18 cellular contexts compared by ENCODE assay signal in genomic region chr3:16728762-16729745, GRCh38.
DNase-seq lines count a peak whose midpoint lies in the region; ATAC-seq and TF ChIP-seq lines count a peak whose summit lies in the region.
"Had no signal": no experiment of that assay in that cellular context is flagged by ENCODE, and none has a peak within 500 bp of the region (broad histone marks: within the 10 kb centered on the region; RNA-seq: fewer than 3 reads in every experiment).

No MANE protein-coding gene starts in this region.

- H3K4me3 ChIP-seq in MG63 (no peak overlapping the region), right atrium auricular region (no peak overlapping the region)
- H3K4me3 ChIP-seq: BLaER1 treated with 17β-estradiol and CSF1 and Interleukin-3, amounts not matched to agents 10 nM and 100 nM; thoracic aorta had no signal

- H3K36me3 ChIP-seq in MG63 (no peaks in the 10 kb centered on the region), right atrium auricular region (no peaks in the 10 kb centered on the region)
- H3K36me3 ChIP-seq: BLaER1 treated with 17β-estradiol and CSF1 and Interleukin-3, amounts not matched to agents 10 nM and 100 nM; thoracic aorta had no signal

- TF ChIP-seq CTCF in right atrium auricular region (IDR thresholded peaks at IDR 0.05): no peak

- peak; percentile 54 for DNase-seq in AG08396 (ENCODE audit: low spot score)
- DNase-seq in MG63: peak; percentile 39
- DNase-seq in astrocyte of the hippocampus (ENCODE audit: low read depth, low spot score): peak; percentile 34
- peak; percentile 81 for DNase-seq in iris pigment epithelial cell (ENCODE audit: low read depth)
- DNase-seq in right atrium auricular region (ENCODE audit: low spot score): no peak
- DNase-seq in NCI-H1417 (lab: John Stamatoyannopoulos, UW): no peak
- DNase-seq: activated CD8-positive, alpha-beta memory T cell treated with anti-CD3 and anti-CD28 coated beads for 24 hours; effector memory CD8-positive, alpha-beta T cell; Karpas-422; left colon; NCI-H187 treated with DMSO at 0.1 percent for 48 hours; NCI-H748 treated with DMSO at 0.1 percent for 48 hours; posterior cingulate gyrus; SIG-M5 had no signal

- H3K27me3 ChIP-seq in MG63 (no peaks in the 10 kb centered on the region), right atrium auricular region (no peaks in the 10 kb centered on the region)
- H3K27me3 ChIP-seq: BLaER1 treated with 17β-estradiol and CSF1 and Interleukin-3, amounts not matched to agents 10 nM and 100 nM had no signal

- H3K4me1 Mint-ChIP-seq in stimulated activated memory B cell treated with anti-CD40 and anti-IgM and Interleukin-4, amounts not matched to agents 10 μg/mL and 1 μg/mL and 100 μg/mL, for 72 hours: no peaks in the 10 kb centered on the region

- 0 out of 2 replicates have a peak, but pooled peaks cover 4% of the 10 kb centered on the region for H3K9me3 ChIP-seq in MG63
- H3K9me3 ChIP-seq in right atrium auricular region: peaks cover 0 to 17% of the 10 kb centered on the region in 2 donors

- no peaks in the 10 kb centered on the region for H3K4me1 ChIP-seq in right atrium auricular region
- H3K4me1 ChIP-seq: BLaER1 treated with 17β-estradiol and CSF1 and Interleukin-3, amounts not matched to agents 10 nM and 100 nM had no signal

- no peak overlapping the region for H3K27ac Mint-ChIP-seq in stimulated activated memory B cell treated with anti-CD40 and anti-IgM and Interleukin-4, amounts not matched to agents 10 μg/mL and 1 μg/mL and 100 μg/mL, for 72 hours
- H3K27ac Mint-ChIP-seq: effector memory CD8-positive, alpha-beta T cell had no signal

- ATAC-seq in stimulated activated memory B cell treated with anti-CD40 and anti-IgM and Interleukin-4, amounts not matched to agents 10 μg/mL and 1 μg/mL and 100 μg/mL, for 72 hours: no peak
- no peak for ATAC-seq in HG02798 (IDR thresholded peaks at IDR 0.05; ENCODE audit: poor library complexity, unreplicated experiment)
- ATAC-seq: effector memory CD8-positive, alpha-beta T cell; left colon had no signal

- H3K27ac ChIP-seq in right atrium auricular region: no peak overlapping the region
- H3K27ac ChIP-seq: BLaER1 treated with 17β-estradiol and CSF1 and Interleukin-3, amounts not matched to agents 10 nM and 100 nM; thoracic aorta had no signal

- H3K9me3 Mint-ChIP-seq in stimulated activated memory B cell treated with anti-CD40 and anti-IgM and Interleukin-4, amounts not matched to agents 10 μg/mL and 1 μg/mL and 100 μg/mL, for 72 hours: peaks cover 19% of the 10 kb centered on the region

- H3K36me3 Mint-ChIP-seq in stimulated activated memory B cell treated with anti-CD40 and anti-IgM and Interleukin-4, amounts not matched to agents 10 μg/mL and 1 μg/mL and 100 μg/mL, for 72 hours: peaks cover 22% of the 10 kb centered on the region

- no peak overlapping the region for H3K4me3 Mint-ChIP-seq in stimulated activated memory B cell treated with anti-CD40 and anti-IgM and Interleukin-4, amounts not matched to agents 10 μg/mL and 1 μg/mL and 100 μg/mL, for 72 hours
- H3K4me3 Mint-ChIP-seq: effector memory CD8-positive, alpha-beta T cell had no signal

- H3K27me3 Mint-ChIP-seq in stimulated activated memory B cell treated with anti-CD40 and anti-IgM and Interleukin-4, amounts not matched to agents 10 μg/mL and 1 μg/mL and 100 μg/mL, for 72 hours: peaks cover 28% of the 10 kb centered on the region

Comparison
In these comparisons a context has a peak if more than half of its experiments do, and no peak if none do; other contexts are left out.
1. DNase-seq: peak in AG08396 (single experiment), MG63 (single experiment), astrocyte of the hippocampus (single experiment) and iris pigment epithelial cell (single experiment); none in right atrium auricular region (single experiment) and NCI-H1417 (0 of 3).